Comparison of ENCODE assay signal across 1 cellular context in the genomic region with DNA sequence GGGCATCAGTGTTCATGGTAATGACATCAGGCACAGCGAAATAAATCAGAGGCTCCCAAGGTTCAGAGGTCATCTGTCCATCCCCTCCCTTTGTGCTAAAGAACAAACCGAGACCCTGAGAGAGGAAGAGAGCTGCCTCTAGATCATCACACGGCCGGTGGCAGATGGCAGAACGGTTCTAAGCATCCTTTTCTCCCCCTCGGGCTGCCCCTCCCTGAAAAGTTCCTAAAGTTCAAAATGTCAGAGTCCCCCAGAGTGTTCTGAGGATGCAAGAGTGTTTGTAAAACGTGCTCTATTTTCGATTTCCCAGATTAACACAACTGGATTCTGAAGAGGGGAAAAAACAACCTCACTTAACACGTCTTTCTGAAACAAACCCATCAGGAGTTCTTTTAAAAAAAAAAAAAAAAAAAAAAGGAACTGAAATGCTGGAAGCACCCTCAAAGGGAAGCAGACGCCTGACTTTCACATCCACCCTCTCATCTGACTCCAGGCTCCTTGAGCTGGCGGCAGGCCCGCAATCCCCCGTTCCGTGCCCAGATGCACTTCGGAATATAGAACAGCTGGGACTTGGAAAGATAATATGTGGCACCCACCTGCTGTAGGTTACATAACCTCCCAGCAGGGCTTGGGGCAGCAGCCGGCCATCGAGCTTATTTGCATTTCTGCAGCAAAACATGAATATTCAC.
TF ChIP-seq lines count a peak whose summit lies in the region.

No MANE protein-coding gene starts in this region.

TF ChIP-seq in H1, 55 proteins besides CTCF, POLR2A, EP300 and RAD21:
- TF ChIP-seq NANOG (IDR thresholded peaks at IDR 0.05; ENCODE audit: insufficient read depth, low read depth, low read length, poor library complexity, severe bottlenecking) (no peak), KDM1A (IDR thresholded peaks at IDR 0.05; ENCODE audit: borderline replicate concordance, low read length) (no peak), SIRT6 (IDR thresholded peaks at IDR 0.05; ENCODE audit: low read length) (no peak), RNF2 (IDR thresholded peaks at IDR 0.05; ENCODE audit: borderline replicate concordance, low read depth, low read length, missing control alignments, poor library complexity, severe bottlenecking) (no peak), SP2 (IDR thresholded peaks at IDR 0.05; ENCODE audit: low read length) (no peak), BCL11A (IDR thresholded peaks at IDR 0.05; ENCODE audit: low read depth in 2 of 2, low read length in 2 of 2) (no peak), KDM5A (IDR thresholded peaks at IDR 0.05; ENCODE audit: low read length) (no peak), BRCA1 (IDR thresholded peaks at IDR 0.05; ENCODE audit: low read depth, low read length) (no peak), JUN (IDR thresholded peaks at IDR 0.05; ENCODE audit: low read depth, low read length) (no peak), TEAD4 (IDR thresholded peaks at IDR 0.05; ENCODE audit: low read depth, low read length) (no peak), CHD2 (IDR thresholded peaks at IDR 0.05; ENCODE audit: low read length) (no peak), ASH2L (IDR thresholded peaks at IDR 0.05; ENCODE audit: low read length) (no peak), RBBP5 (IDR thresholded peaks at IDR 0.05; ENCODE audit: borderline replicate concordance, low read depth, low read length) (no peak), SUZ12 (IDR thresholded peaks at IDR 0.05; ENCODE audit: low read length) (no peak; the same call in 1 of the 2 replicates), NRF1 (IDR thresholded peaks at IDR 0.05; ENCODE audit: low read depth, low read length) (no peak), TCF12 (IDR thresholded peaks at IDR 0.05; ENCODE audit: low read depth, low read length) (no peak), SP4 (IDR thresholded peaks at IDR 0.05; ENCODE audit: low read length) (no peak), CTBP2 (IDR thresholded peaks at IDR 0.05; ENCODE audit: borderline replicate concordance, insufficient read depth, insufficient read length, low read length) (no peak), CEBPB (IDR thresholded peaks at IDR 0.05; ENCODE audit: low read depth, low read length) (no peak)
- TF ChIP-seq, protein P1, sequence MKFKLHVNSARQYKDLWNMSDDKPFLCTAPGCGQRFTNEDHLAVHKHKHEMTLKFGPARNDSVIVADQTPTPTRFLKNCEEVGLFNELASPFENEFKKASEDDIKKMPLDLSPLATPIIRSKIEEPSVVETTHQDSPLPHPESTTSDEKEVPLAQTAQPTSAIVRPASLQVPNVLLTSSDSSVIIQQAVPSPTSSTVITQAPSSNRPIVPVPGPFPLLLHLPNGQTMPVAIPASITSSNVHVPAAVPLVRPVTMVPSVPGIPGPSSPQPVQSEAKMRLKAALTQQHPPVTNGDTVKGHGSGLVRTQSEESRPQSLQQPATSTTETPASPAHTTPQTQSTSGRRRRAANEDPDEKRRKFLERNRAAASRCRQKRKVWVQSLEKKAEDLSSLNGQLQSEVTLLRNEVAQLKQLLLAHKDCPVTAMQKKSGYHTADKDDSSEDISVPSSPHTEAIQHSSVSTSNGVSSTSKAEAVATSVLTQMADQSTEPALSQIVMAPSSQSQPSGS (IDR thresholded peaks at IDR 0.05; ENCODE audit: low read length), result no peak
